1 cellular context compared by ENCODE assay signal in the genomic region with DNA sequence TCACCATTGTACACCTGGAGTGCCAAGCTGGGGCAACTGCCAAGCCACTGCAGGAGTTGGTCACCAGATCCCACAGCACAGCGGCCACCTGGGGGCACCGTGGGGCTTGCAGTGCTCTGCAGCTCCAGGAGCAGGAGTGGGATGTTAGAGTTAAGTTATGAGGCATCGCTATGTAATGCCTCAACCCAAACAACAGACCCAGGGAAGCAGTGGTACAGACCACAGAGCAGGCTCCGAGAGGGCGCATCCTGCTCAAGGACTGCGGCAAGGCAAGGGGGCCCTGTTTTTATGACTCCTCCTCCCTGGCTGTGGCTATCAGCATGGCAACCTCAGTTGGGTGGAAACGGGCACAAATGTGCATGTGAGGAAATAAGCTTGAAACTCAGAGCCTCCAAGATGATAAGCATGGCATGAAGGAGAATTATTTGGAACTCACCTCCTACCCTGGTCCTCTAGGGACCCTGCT.
TF ChIP-seq lines count a peak whose summit lies in the region.

No MANE protein-coding gene starts in this region.

TF ChIP-seq in HepG2, 621 proteins besides CTCF, POLR2A, EP300 and RAD21 (continued from another document and continues in another):
- TF ChIP-seq RNF219 (CRISPR knock-in tag; IDR thresholded peaks at IDR 0.05) (no peak), ZBED4 (CRISPR knock-in tag; IDR thresholded peaks at IDR 0.05; ENCODE audit: borderline replicate concordance) (0 out of 2 replicates have a peak, but pooled peaks have one; percentile 54), HNF4A (CRISPR knock-in tag; IDR thresholded peaks at IDR 0.05) (no peak), ASH2L (IDR thresholded peaks at IDR 0.05; ENCODE audit: insufficient read length, low read depth, low read length) (no peak), ZBTB33 (CRISPR knock-in tag; IDR thresholded peaks at IDR 0.05) (peak; percentile 31), ZNF276 (CRISPR knock-in tag; IDR thresholded peaks at IDR 0.05; ENCODE audit: low read depth) (no peak), ZNF17 (CRISPR knock-in tag; IDR thresholded peaks at IDR 0.05) (no peak), ELF1 (CRISPR knock-in tag; IDR thresholded peaks at IDR 0.05) (no peak), SRSF4 (IDR thresholded peaks at IDR 0.05; ENCODE audit: low read depth, low read length, poor library complexity, severe bottlenecking) (no peak), CBX5 (CRISPR knock-in tag; IDR thresholded peaks at IDR 0.05; ENCODE audit: borderline replicate concordance) (no peak; the same call in 1 of the 2 replicates), ZNF451 (CRISPR knock-in tag; IDR thresholded peaks at IDR 0.05) (no peak), NFIB (CRISPR knock-in tag; IDR thresholded peaks at IDR 0.05; ENCODE audit: borderline replicate concordance) (no peak), RXRB (CRISPR knock-in tag; IDR thresholded peaks at IDR 0.05; ENCODE audit: borderline replicate concordance) (peak; percentile 30; the same call in 1 of the 2 replicates), TBX2 (CRISPR knock-in tag; IDR thresholded peaks at IDR 0.05; ENCODE audit: borderline replicate concordance) (no peak), NCOA2 (CRISPR knock-in tag; IDR thresholded peaks at IDR 0.05) (no peak), TOPORS (CRISPR knock-in tag; IDR thresholded peaks at IDR 0.05) (no peak), SMYD3 (CRISPR knock-in tag; IDR thresholded peaks at IDR 0.05) (no peak), ZSCAN25 (CRISPR knock-in tag; IDR thresholded peaks at IDR 0.05) (no peak), ZNF12 (CRISPR knock-in tag; IDR thresholded peaks at IDR 0.05) (no peak), MIER2 (CRISPR knock-in tag; IDR thresholded peaks at IDR 0.05) (no peak), RCOR2 (CRISPR knock-in tag; IDR thresholded peaks at IDR 0.05) (no peak), BORCS8-MEF2B (CRISPR knock-in tag; IDR thresholded peaks at IDR 0.05) (peak; percentile 53; the same call in 1 of the 2 replicates), SP2 (CRISPR knock-in tag; IDR thresholded peaks at IDR 0.05) (no peak), ZNF253 (CRISPR knock-in tag; IDR thresholded peaks at IDR 0.05; ENCODE audit: borderline replicate concordance) (no peak), PRDM15 (CRISPR knock-in tag; IDR thresholded peaks at IDR 0.05) (no peak), ZFP62 (CRISPR knock-in tag; IDR thresholded peaks at IDR 0.05) (no peak), CENPT (CRISPR knock-in tag; IDR thresholded peaks at IDR 0.05; ENCODE audit: low read depth) (no peak), KLF6 (CRISPR knock-in tag; IDR thresholded peaks at IDR 0.05) (no peak), MED8 (CRISPR knock-in tag; IDR thresholded peaks at IDR 0.05; ENCODE audit: insufficient replicate concordance) (no peak)
- TF ChIP-seq, protein P1, sequence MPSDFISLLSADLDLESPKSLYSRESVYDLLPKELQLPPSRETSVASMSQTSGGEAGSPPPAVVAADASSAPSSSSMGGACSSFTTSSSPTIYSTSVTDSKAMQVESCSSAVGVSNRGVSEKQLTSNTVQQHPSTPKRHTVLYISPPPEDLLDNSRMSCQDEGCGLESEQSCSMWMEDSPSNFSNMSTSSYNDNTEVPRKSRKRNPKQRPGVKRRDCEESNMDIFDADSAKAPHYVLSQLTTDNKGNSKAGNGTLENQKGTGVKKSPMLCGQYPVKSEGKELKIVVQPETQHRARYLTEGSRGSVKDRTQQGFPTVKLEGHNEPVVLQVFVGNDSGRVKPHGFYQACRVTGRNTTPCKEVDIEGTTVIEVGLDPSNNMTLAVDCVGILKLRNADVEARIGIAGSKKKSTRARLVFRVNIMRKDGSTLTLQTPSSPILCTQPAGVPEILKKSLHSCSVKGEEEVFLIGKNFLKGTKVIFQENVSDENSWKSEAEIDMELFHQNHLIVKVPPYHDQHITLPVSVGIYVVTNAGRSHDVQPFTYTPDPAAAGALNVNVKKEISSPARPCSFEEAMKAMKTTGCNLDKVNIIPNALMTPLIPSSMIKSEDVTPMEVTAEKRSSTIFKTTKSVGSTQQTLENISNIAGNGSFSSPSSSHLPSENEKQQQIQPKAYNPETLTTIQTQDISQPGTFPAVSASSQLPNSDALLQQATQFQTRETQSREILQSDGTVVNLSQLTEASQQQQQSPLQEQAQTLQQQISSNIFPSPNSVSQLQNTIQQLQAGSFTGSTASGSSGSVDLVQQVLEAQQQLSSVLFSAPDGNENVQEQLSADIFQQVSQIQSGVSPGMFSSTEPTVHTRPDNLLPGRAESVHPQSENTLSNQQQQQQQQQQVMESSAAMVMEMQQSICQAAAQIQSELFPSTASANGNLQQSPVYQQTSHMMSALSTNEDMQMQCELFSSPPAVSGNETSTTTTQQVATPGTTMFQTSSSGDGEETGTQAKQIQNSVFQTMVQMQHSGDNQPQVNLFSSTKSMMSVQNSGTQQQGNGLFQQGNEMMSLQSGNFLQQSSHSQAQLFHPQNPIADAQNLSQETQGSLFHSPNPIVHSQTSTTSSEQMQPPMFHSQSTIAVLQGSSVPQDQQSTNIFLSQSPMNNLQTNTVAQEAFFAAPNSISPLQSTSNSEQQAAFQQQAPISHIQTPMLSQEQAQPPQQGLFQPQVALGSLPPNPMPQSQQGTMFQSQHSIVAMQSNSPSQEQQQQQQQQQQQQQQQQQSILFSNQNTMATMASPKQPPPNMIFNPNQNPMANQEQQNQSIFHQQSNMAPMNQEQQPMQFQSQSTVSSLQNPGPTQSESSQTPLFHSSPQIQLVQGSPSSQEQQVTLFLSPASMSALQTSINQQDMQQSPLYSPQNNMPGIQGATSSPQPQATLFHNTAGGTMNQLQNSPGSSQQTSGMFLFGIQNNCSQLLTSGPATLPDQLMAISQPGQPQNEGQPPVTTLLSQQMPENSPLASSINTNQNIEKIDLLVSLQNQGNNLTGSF (CRISPR knock-in tag; IDR thresholded peaks at IDR 0.05): no peak
- TF ChIP-seq, protein P2, sequence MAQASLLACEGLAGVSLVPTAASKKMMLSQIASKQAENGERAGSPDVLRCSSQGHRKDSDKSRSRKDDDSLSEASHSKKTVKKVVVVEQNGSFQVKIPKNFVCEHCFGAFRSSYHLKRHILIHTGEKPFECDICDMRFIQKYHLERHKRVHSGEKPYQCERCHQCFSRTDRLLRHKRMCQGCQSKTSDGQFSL (CRISPR knock-in tag; IDR thresholded peaks at IDR 0.05): no peak
- TF ChIP-seq, protein P3, sequence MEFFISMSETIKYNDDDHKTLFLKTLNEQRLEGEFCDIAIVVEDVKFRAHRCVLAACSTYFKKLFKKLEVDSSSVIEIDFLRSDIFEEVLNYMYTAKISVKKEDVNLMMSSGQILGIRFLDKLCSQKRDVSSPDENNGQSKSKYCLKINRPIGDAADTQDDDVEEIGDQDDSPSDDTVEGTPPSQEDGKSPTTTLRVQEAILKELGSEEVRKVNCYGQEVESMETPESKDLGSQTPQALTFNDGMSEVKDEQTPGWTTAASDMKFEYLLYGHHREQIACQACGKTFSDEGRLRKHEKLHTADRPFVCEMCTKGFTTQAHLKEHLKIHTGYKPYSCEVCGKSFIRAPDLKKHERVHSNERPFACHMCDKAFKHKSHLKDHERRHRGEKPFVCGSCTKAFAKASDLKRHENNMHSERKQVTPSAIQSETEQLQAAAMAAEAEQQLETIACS (CRISPR knock-in tag; IDR thresholded peaks at IDR 0.05): no peak
